In the genomic region with DNA sequence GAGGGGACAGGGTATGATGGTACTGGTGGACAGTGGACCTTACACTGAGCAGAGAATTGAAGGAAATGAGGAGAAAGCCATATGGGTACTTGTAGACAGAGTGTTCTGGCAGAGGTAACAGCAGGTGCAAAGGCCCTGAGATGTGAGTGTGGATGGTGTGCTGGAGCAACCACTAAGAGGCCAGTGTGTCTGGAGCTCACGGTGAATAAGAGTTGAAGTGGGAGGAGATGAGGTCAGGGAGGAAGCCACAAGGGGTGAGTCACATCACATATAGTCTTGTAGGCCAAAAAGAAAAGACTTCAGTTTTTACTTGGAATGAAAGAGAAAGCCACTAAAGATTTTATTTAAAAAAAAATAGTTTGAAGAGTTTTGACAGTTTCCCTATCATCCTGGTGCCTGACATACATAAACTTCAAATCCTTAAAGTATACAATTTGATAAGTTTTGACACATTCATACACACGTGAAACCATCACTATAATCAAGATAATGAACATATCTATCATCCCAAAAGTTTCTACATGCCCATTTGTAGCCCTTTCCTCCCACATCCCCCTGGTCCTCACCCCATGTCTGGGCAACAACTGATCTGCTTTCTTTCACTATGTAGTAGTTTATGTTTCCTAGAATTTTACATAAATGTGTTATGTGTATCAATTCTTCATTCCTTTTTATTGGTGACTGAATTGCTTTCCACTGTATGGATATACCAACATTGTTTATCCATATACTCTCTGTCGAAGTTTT, we compare ENCODE assay signal across 1 cellular context.
TF ChIP-seq lines count a peak whose summit lies in the region.

No MANE protein-coding gene starts in this region.

TF ChIP-seq in GM12878, 131 proteins besides CTCF, POLR2A, EP300 and RAD21 (continued from another document):
- TF ChIP-seq, protein P1, sequence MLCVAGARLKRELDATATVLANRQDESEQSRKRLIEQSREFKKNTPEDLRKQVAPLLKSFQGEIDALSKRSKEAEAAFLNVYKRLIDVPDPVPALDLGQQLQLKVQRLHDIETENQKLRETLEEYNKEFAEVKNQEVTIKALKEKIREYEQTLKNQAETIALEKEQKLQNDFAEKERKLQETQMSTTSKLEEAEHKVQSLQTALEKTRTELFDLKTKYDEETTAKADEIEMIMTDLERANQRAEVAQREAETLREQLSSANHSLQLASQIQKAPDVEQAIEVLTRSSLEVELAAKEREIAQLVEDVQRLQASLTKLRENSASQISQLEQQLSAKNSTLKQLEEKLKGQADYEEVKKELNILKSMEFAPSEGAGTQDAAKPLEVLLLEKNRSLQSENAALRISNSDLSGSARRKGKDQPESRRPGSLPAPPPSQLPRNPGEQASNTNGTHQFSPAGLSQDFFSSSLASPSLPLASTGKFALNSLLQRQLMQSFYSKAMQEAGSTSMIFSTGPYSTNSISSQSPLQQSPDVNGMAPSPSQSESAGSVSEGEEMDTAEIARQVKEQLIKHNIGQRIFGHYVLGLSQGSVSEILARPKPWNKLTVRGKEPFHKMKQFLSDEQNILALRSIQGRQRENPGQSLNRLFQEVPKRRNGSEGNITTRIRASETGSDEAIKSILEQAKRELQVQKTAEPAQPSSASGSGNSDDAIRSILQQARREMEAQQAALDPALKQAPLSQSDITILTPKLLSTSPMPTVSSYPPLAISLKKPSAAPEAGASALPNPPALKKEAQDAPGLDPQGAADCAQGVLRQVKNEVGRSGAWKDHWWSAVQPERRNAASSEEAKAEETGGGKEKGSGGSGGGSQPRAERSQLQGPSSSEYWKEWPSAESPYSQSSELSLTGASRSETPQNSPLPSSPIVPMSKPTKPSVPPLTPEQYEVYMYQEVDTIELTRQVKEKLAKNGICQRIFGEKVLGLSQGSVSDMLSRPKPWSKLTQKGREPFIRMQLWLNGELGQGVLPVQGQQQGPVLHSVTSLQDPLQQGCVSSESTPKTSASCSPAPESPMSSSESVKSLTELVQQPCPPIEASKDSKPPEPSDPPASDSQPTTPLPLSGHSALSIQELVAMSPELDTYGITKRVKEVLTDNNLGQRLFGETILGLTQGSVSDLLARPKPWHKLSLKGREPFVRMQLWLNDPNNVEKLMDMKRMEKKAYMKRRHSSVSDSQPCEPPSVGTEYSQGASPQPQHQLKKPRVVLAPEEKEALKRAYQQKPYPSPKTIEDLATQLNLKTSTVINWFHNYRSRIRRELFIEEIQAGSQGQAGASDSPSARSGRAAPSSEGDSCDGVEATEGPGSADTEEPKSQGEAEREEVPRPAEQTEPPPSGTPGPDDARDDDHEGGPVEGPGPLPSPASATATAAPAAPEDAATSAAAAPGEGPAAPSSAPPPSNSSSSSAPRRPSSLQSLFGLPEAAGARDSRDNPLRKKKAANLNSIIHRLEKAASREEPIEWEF (IDR thresholded peaks at IDR 0.05; ENCODE audit: insufficient replicate concordance, low read depth, low read length), result no peak
- TF ChIP-seq ZNF622 (IDR thresholded peaks at IDR 0.05), result no peak
TF ChIP-seq in GM12878: peak in this region for 13.
